ENCODE assay signal across 21 cellular contexts in the genomic region with DNA sequence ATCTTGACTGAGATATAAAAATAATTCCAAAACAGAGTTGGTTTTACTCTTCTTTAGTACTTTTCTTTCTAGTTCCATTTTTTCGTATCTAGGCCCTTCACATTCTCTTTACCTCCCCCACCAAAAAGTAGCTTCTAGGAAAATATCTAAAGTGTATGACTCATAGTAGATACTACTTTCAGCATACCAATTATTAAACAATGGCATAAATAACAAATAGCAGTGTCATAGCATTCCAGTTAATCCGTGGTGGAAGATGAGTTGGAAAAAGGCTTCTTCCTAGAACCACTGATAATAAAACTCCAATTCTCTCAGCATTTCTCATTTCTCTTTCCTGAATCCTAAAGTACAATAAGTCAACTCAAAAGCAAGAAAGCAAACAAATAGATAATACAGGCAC.
DNase-seq lines count a peak whose midpoint lies in the region; ATAC-seq, FAIRE-seq and TF ChIP-seq lines count a peak whose summit lies in the region.
"Had no signal": no experiment of that assay in that cellular context is flagged by ENCODE, and none has a peak within 500 bp of the region (broad histone marks: within the 10 kb centered on the region; RNA-seq: fewer than 3 reads in every experiment).

No MANE protein-coding gene starts in this region.

- H3K4me3 ChIP-seq in A549: no peak overlapping the region
- H3K4me3 ChIP-seq: spleen had no signal

- peaks cover 12% of the 10 kb centered on the region for H3K4me1 Mint-ChIP-seq in mesothelial cell of epicardium

- POLR2A ChIA-PET in A549 (lab: Yijun Ruan, JAX): no interaction called here

- H3K36me3 Mint-ChIP-seq in mesothelial cell of epicardium: no peaks in the 10 kb centered on the region
- H3K36me3 Mint-ChIP-seq: CD4-positive, alpha-beta memory T cell had no signal

- H3K4me3 Mint-ChIP-seq in mesothelial cell of epicardium: no peak overlapping the region

- H3K27me3 Mint-ChIP-seq in mesothelial cell of epicardium (ENCODE audit: low read depth): no peaks in the 10 kb centered on the region
- H3K27me3 Mint-ChIP-seq: CD4-positive, alpha-beta memory T cell had no signal

- H3K27ac Mint-ChIP-seq in mesothelial cell of epicardium: no peak overlapping the region

- TF ChIP-seq RAD21 in A549 (conservative IDR thresholded peaks at IDR 0.05 in 1 of 2, IDR thresholded peaks at IDR 0.05 in 1 of 2): no peak

- no peaks in the 10 kb centered on the region for H3K27me3 ChIP-seq in foreskin keratinocyte
- H3K27me3 ChIP-seq: spleen had no signal

- DNase-seq in A549 (ENCODE audit: low read depth in 1 of 2, low spot score in 1 of 2) (peak in 1 of 2 experiments; percentile 13), EL (peak; percentile 75), foreskin keratinocyte (peak; percentile 59 to 80), mesothelial cell of epicardium (ENCODE audit: low spot score in 2 of 2, unreplicated experiment in 2 of 2) (no peak), DMS153 treated with DMSO at 0.1 percent for 48 hours (lab: John Stamatoyannopoulos, UW; ENCODE audit: unreplicated experiment) (no peak)
- no peak for DNase-seq in activated CD4-positive, alpha-beta T cell treated with anti-CD3 and anti-CD28 coated beads, Interleukin-2, amount 50 U/mL, for 1 hour
- DNase-seq: activated CD4-positive, alpha-beta T cell treated with anti-CD3 and anti-CD28 coated beads for 48 hours; activated CD8-positive, alpha-beta memory T cell treated with anti-CD3 and anti-CD28 coated beads, Interleukin-2, amount 50 U/mL, for 4 hours; activated gamma-delta T cell; CD4-positive, alpha-beta memory T cell; DMS79 treated with DMSO at 0.1 percent for 48 hours; hypothalamus; kidney; NCI-H1092; NCI-H2081 treated with DMSO at 0.1 percent for 48 hours; spleen had no signal

- no peak for FAIRE-seq in A549 (lab: Jason Lieb, UNC)
- FAIRE-seq: colon, endometrium, kidney had no signal

- CTCF ChIA-PET in A549 (lab: Yijun Ruan, JAX): no interaction called here

- no peaks in the 10 kb centered on the region for H3K9me3 ChIP-seq in A549
- H3K9me3 ChIP-seq: spleen had no signal

- peaks cover 3% of the 10 kb centered on the region for H3K9me3 Mint-ChIP-seq in mesothelial cell of epicardium
- H3K9me3 Mint-ChIP-seq: CD4-positive, alpha-beta memory T cell had no signal

- peak overlapping the region; percentile 37 for H3K4me2 ChIP-seq in A549
- H3K4me2 ChIP-seq: KMS-11 had no signal

- ATAC-seq in A549 (peak in 1 of 2 experiments; percentile 42; a peak in 1 of 6 replicates), SK-N-SH treated with all-trans-retinoic acid at 6 μM for 48 hours (peak; percentile 89), foreskin keratinocyte (peak; percentile 93), GM21717 (IDR thresholded peaks at IDR 0.05; ENCODE audit: unreplicated experiment) (no peak)

- TF ChIP-seq POLR2A in A549 (IDR thresholded peaks at IDR 0.05; ENCODE audit: low read length): no peak

- TF ChIP-seq CTCF in A549 (IDR thresholded peaks at IDR 0.05) (no peak), foreskin keratinocyte (conservative IDR thresholded peaks at IDR 0.05) (no peak), mesothelial cell of epicardium (IDR thresholded peaks at IDR 0.05; ENCODE audit: unreplicated experiment) (no peak)

- WGBS in A549 (ENCODE audit: missing lambda C conversion rate): 18% methylated on average over 2 of the region's 2 CpGs

- TF ChIP-seq EP300 in A549 (IDR thresholded peaks at IDR 0.05): no peak

- H3K27ac ChIP-seq in A549 (no peak overlapping the region), foreskin keratinocyte (peak overlapping the region; percentile 73)
- H3K27ac ChIP-seq: KMS-11, spleen had no signal

- H3K4me1 ChIP-seq in A549 (peaks cover 18% of the 10 kb centered on the region; the same call in 2 of the 3 replicates), foreskin keratinocyte (peaks cover 21% of the 10 kb centered on the region)
- H3K4me1 ChIP-seq: spleen had no signal

TF ChIP-seq in A549, 52 proteins besides CTCF, POLR2A, EP300 and RAD21:
- TF ChIP-seq TP53 (CRISPR knock-in tag; IDR thresholded peaks at IDR 0.05) (no peak), CHD4 (IDR thresholded peaks at IDR 0.05; ENCODE audit: borderline replicate concordance) (no peak), FOSL2 (IDR thresholded peaks at IDR 0.05) (no peak), FOSL2 (CRISPR knock-in tag; IDR thresholded peaks at IDR 0.05) (peak; percentile 76)

TF ChIP-seq in SK-N-SH treated with all-trans-retinoic acid at 6 μM for 48 hours, 23 proteins besides CTCF, POLR2A, EP300 and RAD21:
- TF ChIP-seq ZC3H10 (CRISPR knock-in tag; IDR thresholded peaks at IDR 0.05) (peak; percentile 90), OSR1 (CRISPR knock-in tag; IDR thresholded peaks at IDR 0.05) (peak; percentile 86), ZNF565 (CRISPR knock-in tag; conservative IDR thresholded peaks at IDR 0.05; ENCODE audit: low read depth) (no peak), TOX (CRISPR knock-in tag; IDR thresholded peaks at IDR 0.05; ENCODE audit: borderline replicate concordance) (peak; percentile 95)
- TF ChIP-seq, protein P1, sequence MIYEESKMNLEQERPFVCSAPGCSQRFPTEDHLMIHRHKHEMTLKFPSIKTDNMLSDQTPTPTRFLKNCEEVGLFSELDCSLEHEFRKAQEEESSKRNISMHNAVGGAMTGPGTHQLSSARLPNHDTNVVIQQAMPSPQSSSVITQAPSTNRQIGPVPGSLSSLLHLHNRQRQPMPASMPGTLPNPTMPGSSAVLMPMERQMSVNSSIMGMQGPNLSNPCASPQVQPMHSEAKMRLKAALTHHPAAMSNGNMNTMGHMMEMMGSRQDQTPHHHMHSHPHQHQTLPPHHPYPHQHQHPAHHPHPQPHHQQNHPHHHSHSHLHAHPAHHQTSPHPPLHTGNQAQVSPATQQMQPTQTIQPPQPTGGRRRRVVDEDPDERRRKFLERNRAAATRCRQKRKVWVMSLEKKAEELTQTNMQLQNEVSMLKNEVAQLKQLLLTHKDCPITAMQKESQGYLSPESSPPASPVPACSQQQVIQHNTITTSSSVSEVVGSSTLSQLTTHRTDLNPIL (CRISPR knock-in tag; IDR thresholded peaks at IDR 0.05; ENCODE audit: low read depth): no peak

Comparison
In these comparisons a context has a peak if more than half of its experiments do, and no peak if none do; other contexts are left out.
1. DNase-seq: peak in EL (single experiment) and foreskin keratinocyte (2 of 2); none in activated CD4-positive, alpha-beta T cell treated with anti-CD3 and anti-CD28 coated beads, Interleukin-2, amount 50 U/mL, for 1 hour (single experiment), mesothelial cell of epicardium (0 of 2) and DMS153 treated with DMSO at 0.1 percent for 48 hours (single experiment).